Comparison of ENCODE assay signal across 9 cellular contexts in genomic region chr10:110074986-110075664, GRCh38.
DNase-seq lines count a peak whose midpoint lies in the region; ATAC-seq, FAIRE-seq and TF ChIP-seq lines count a peak whose summit lies in the region.
"Had no signal": no experiment of that assay in that cellular context is flagged by ENCODE, and none has a peak within 500 bp of the region (broad histone marks: within the 10 kb centered on the region; RNA-seq: fewer than 3 reads in every experiment).

No MANE protein-coding gene starts in this region.

- peak overlapping the region; percentile 83 for H3K27ac Mint-ChIP-seq in astrocyte (ENCODE audit: unreplicated experiment)
- H3K27ac Mint-ChIP-seq in type B pancreatic cell = peak overlapping the region; percentile 69

- H3K27me3 Mint-ChIP-seq in activated T-cell treated with anti-CD3 and anti-CD28 coated beads, Interleukin-2, amount 50 U/mL, for 4 hours (ENCODE audit: low read depth) = no peaks in the 10 kb centered on the region
- H3K27me3 Mint-ChIP-seq in astrocyte (ENCODE audit: low read depth, unreplicated experiment) (no peaks in the 10 kb centered on the region), type B pancreatic cell (no peaks in the 10 kb centered on the region)

- H3K4me1 ChIP-seq in astrocyte (ENCODE audit: insufficient read depth, low read length) = peaks cover 32% of the 10 kb centered on the region

- H3K9me3 Mint-ChIP-seq in activated T-cell treated with anti-CD3 and anti-CD28 coated beads, Interleukin-2, amount 50 U/mL, for 4 hours = no peaks in the 10 kb centered on the region
- H3K9me3 Mint-ChIP-seq in astrocyte (ENCODE audit: unreplicated experiment) = no peaks in the 10 kb centered on the region
- H3K9me3 Mint-ChIP-seq in type B pancreatic cell = no peaks in the 10 kb centered on the region

- H3K4me1 Mint-ChIP-seq in activated T-cell treated with anti-CD3 and anti-CD28 coated beads, Interleukin-2, amount 50 U/mL, for 4 hours (ENCODE audit: low read depth) = peaks cover 86% of the 10 kb centered on the region
- peaks cover 62% of the 10 kb centered on the region for H3K4me1 Mint-ChIP-seq in astrocyte (ENCODE audit: low read depth, unreplicated experiment)
- H3K4me1 Mint-ChIP-seq in type B pancreatic cell (ENCODE audit: unreplicated experiment) = peaks cover 56% of the 10 kb centered on the region

- no peak for DNase-seq in activated T-cell treated with anti-CD3 and anti-CD28 coated beads, Interleukin-2, amount 50 U/mL, for 4 hours
- no peak for DNase-seq in activated T-cell treated with anti-CD3 and anti-CD28 coated beads for 4 hours
- peak; percentile 80 for DNase-seq in astrocyte (ENCODE audit: low read depth)
- DNase-seq in kidney epithelial cell (ENCODE audit: low read depth) = peak; percentile 49
- no peak for DNase-seq in type B pancreatic cell (ENCODE audit: extremely low spot score, unreplicated experiment)
- no peak for DNase-seq in stimulated activated CD4-positive, alpha-beta T cell treated with anti-CD3 and anti-CD28 coated beads, Interleukin-12 subunit alpha, Interleukin-12 subunit beta, amount 100 ng/mL, for 4 hours
- DNase-seq in NK-92 (lab: John Stamatoyannopoulos, UW; ENCODE audit: unreplicated experiment) = no peak
- DNase-seq in DMS53 treated with DMSO at 0.1 percent for 48 hours (lab: John Stamatoyannopoulos, UW; ENCODE audit: unreplicated experiment) = no peak
- DNase-seq: GDM1 had no signal

- H3K9me3 ChIP-seq in astrocyte (ENCODE audit: insufficient read depth, low read depth, low read length) = no peaks in the 10 kb centered on the region

- H3K27me3 ChIP-seq in astrocyte (ENCODE audit: insufficient read depth, low read length) (no peaks in the 10 kb centered on the region), kidney epithelial cell (ENCODE audit: control insufficient read depth, insufficient read depth, low read length) (no peaks in the 10 kb centered on the region)

- H3K9ac ChIP-seq in astrocyte (ENCODE audit: low read length) = peak overlapping the region; percentile 19

- peak; percentile 98 for FAIRE-seq in astrocyte (lab: Jason Lieb, UNC)

- peak overlapping the region; percentile 5 for H3K4me3 Mint-ChIP-seq in activated T-cell treated with anti-CD3 and anti-CD28 coated beads, Interleukin-2, amount 50 U/mL, for 4 hours
- H3K4me3 Mint-ChIP-seq in astrocyte (ENCODE audit: unreplicated experiment) (no peak overlapping the region), type B pancreatic cell (peak overlapping the region; percentile 69)

- no peaks in the 10 kb centered on the region for H3K36me3 ChIP-seq in astrocyte (ENCODE audit: insufficient read depth, low read length)
- no peaks in the 10 kb centered on the region for H3K36me3 ChIP-seq in kidney epithelial cell (ENCODE audit: control insufficient read depth, insufficient read depth, low read length)

- peaks cover 46% of the 10 kb centered on the region for H3K79me2 ChIP-seq in astrocyte (ENCODE audit: insufficient read depth, low read length)

- peak overlapping the region; percentile 61 for H3K4me2 ChIP-seq in astrocyte (ENCODE audit: low read length)

- H3K4me3 ChIP-seq in astrocyte (ENCODE audit: insufficient read depth, low read depth, low read length) = no peak overlapping the region
- no peak overlapping the region for H3K4me3 ChIP-seq in kidney epithelial cell (ENCODE audit: low read depth, low read length)

- ATAC-seq in activated T-cell treated with anti-CD3 and anti-CD28 coated beads, Interleukin-2, amount 50 U/mL, for 4 hours = no peak

- no peak overlapping the region for H2AFZ ChIP-seq in astrocyte (ENCODE audit: low read depth, low read length)

- H3K36me3 Mint-ChIP-seq in activated T-cell treated with anti-CD3 and anti-CD28 coated beads, Interleukin-2, amount 50 U/mL, for 4 hours (ENCODE audit: insufficient read depth) = peaks cover 4% of the 10 kb centered on the region
- H3K36me3 Mint-ChIP-seq in astrocyte (ENCODE audit: low read depth, unreplicated experiment) (peaks cover 2% of the 10 kb centered on the region), type B pancreatic cell (no peaks in the 10 kb centered on the region)

- no peak for TF ChIP-seq CTCF in astrocyte (IDR thresholded peaks at IDR 0.05; ENCODE audit: insufficient read depth, low read depth, low read length)
- no peak for TF ChIP-seq CTCF in kidney epithelial cell (IDR thresholded peaks at IDR 0.05; ENCODE audit: insufficient read depth, low read length, poor library complexity, severe bottlenecking)
- no peak for TF ChIP-seq CTCF in type B pancreatic cell (conservative IDR thresholded peaks at IDR 0.05)

- no peaks in the 10 kb centered on the region for H4K20me1 ChIP-seq in astrocyte (ENCODE audit: insufficient read depth, low read length)

- peak overlapping the region; percentile 59 for H3K27ac ChIP-seq in astrocyte (ENCODE audit: low read depth, low read length)

Comparison
In these comparisons a context has a peak if more than half of its experiments do, and no peak if none do; other contexts are left out.
1. DNase-seq: peak in astrocyte (single experiment) and kidney epithelial cell (single experiment); none in activated T-cell treated with anti-CD3 and anti-CD28 coated beads, Interleukin-2, amount 50 U/mL, for 4 hours (single experiment), activated T-cell treated with anti-CD3 and anti-CD28 coated beads for 4 hours (single experiment), type B pancreatic cell (single experiment), stimulated activated CD4-positive, alpha-beta T cell treated with anti-CD3 and anti-CD28 coated beads, Interleukin-12 subunit alpha, Interleukin-12 subunit beta, amount 100 ng/mL, for 4 hours (single experiment), NK-92 (single experiment) and DMS53 treated with DMSO at 0.1 percent for 48 hours (single experiment).